ENCODE assay signal across 8 cellular contexts in genomic region chr17:16214190-16215001, GRCh38. TPM values are rescaled to one million over a fixed set of nuclear protein-coding genes. Genes with fewer than 3 reads are reported as not detected.
DNase-seq lines count a peak whose midpoint lies in the region; ATAC-seq and TF ChIP-seq lines count a peak whose summit lies in the region.

No MANE protein-coding gene starts in this region.

- in situ Hi-C loops in T47D (cut with HindIII; ENCODE audit: low pct_unique_long_range_greater_than_20kb, low sequenced_read_pairs), result no loop called here

- DNase-seq in NCI-H748 treated with DMSO at 0.1 percent for 48 hours (lab: John Stamatoyannopoulos, UW) (peak; percentile 32), NCI-H748 (lab: John Stamatoyannopoulos, UW; ENCODE audit: unreplicated experiment) (no peak), NB4 (ENCODE audit: low read depth) (no peak), T47D (ENCODE audit: low read depth in 1 of 2, low spot score in 1 of 2) (peak; percentile 1 to 21), lung (ENCODE audit: low spot score) (no peak), upper lobe of left lung (no peak)
- no peak for DNase-seq in activated effector memory CD4-positive, alpha-beta T cell treated with Interleukin-2 at 50 U/mL for 16 hours

- H3K4me3 ChIP-seq in NB4 (ENCODE audit: low read depth, low read length) (peak overlapping the region; percentile 82), lung (peak overlapping the region; percentile 84), upper lobe of left lung (peak overlapping the region; percentile 59 to 95 (median 90))

- TF ChIP-seq CTCF in NB4 (IDR thresholded peaks at IDR 0.05; ENCODE audit: low read depth, low read length) (no peak), lung (IDR thresholded peaks at IDR 0.05; ENCODE audit: control extremely low read depth, extremely low read depth) (no peak), upper lobe of left lung (IDR thresholded peaks at IDR 0.05) (no peak)

- WGBS in lung, 2 donors, result 4 to 9% methylated on average over 16 of the region's 16 CpGs
- WGBS in upper lobe of left lung, 2 donors, result 4 to 8% methylated on average over 11 to 16 of the region's 16 CpGs

- H3K4me1 ChIP-seq in lung (ENCODE audit: control insufficient read depth in 2 of 2, insufficient read depth in 2 of 2, low read length in 2 of 2) (peaks cover 3 to 5% of the 10 kb centered on the region in 2 donors), upper lobe of left lung (peaks cover 32 to 56% (median 44%) of the 10 kb centered on the region in 4 donors)

- H3K27ac ChIP-seq in lung (ENCODE audit: low read depth in 1 of 2, low read length in 1 of 2) (peak overlapping the region; percentile 97 to 100), upper lobe of left lung (peak overlapping the region; percentile 95 to 98 (median 96))

- no peak for ATAC-seq in lung (ENCODE audit: insufficient read depth, low FRiP score)
- ATAC-seq in upper lobe of left lung (ENCODE audit: low FRiP score in 2 of 2), result no peak
- ATAC-seq in esophagus mucosa, result no peak

- H3K9me3 ChIP-seq in lung (ENCODE audit: control insufficient read depth in 2 of 2, insufficient read depth in 1 of 2, low read length in 1 of 2) (no peaks in the 10 kb centered on the region), upper lobe of left lung (no peaks in the 10 kb centered on the region)

- TF ChIP-seq POLR2A in NB4 (IDR thresholded peaks at IDR 0.05; ENCODE audit: extremely low read depth, insufficient read length), result no peak
- TF ChIP-seq POLR2A in upper lobe of left lung (IDR thresholded peaks at IDR 0.05), result no peak

- no peak for TF ChIP-seq EP300 in upper lobe of left lung (IDR thresholded peaks at IDR 0.05)

- no peaks in the 10 kb centered on the region for H3K27me3 ChIP-seq in lung (ENCODE audit: control insufficient read depth, insufficient read depth)
- H3K27me3 ChIP-seq in upper lobe of left lung, result no peaks in the 10 kb centered on the region

- H3K36me3 ChIP-seq in lung (ENCODE audit: control insufficient read depth in 2 of 2, insufficient read depth in 2 of 2, low read length in 2 of 2), result no peaks in the 10 kb centered on the region
- H3K36me3 ChIP-seq in upper lobe of left lung, result no peaks in the 10 kb centered on the region

RNA-seq across cellular contexts. Expression of gene NCOR1, which starts 0.9 kb away (rescaled TPM):
- 100 to 1,000 TPM; 119 to 201 TPM for total RNA-seq in lung
- polyA plus RNA-seq in lung, result 10 to 100 TPM; 31.9 to 41.3 TPM
- 100 to 1,000 TPM; 111 to 301 (median 147) TPM for total RNA-seq in upper lobe of left lung
- 71.0 TPM for total RNA-seq in esophagus mucosa

RNA-seq across cellular contexts. Expression of gene PIGL, which starts 2.6 kb away (rescaled TPM):
- 10 to 100 TPM; 30.7 to 38.1 TPM for total RNA-seq in lung
- polyA plus RNA-seq in lung, result 10 to 100 TPM in 1 of 2 donors, 1 to 10 TPM in 1; 8.9 to 23.5 TPM
- total RNA-seq in upper lobe of left lung, result 100 to 1,000 TPM in 1 of 6 donors, 10 to 100 TPM in 5; 20.8 to 207 (median 53.1) TPM
- total RNA-seq in esophagus mucosa, result 18.9 TPM

Comparison
In these comparisons a context has a peak if more than half of its experiments do, and no peak if none do; other contexts are left out.
1. DNase-seq: peak in NCI-H748 treated with DMSO at 0.1 percent for 48 hours (single experiment) and T47D (2 of 2); none in NCI-H748 (single experiment), NB4 (single experiment), lung (single experiment), upper lobe of left lung (0 of 2) and activated effector memory CD4-positive, alpha-beta T cell treated with Interleukin-2 at 50 U/mL for 16 hours (single experiment).
2. Peak in every context shown above with its lines, with median percentiles within 50 percentile points of each other: H3K4me3 ChIP-seq.